ENCODE assay signal across 1 cellular context in the genomic region with DNA sequence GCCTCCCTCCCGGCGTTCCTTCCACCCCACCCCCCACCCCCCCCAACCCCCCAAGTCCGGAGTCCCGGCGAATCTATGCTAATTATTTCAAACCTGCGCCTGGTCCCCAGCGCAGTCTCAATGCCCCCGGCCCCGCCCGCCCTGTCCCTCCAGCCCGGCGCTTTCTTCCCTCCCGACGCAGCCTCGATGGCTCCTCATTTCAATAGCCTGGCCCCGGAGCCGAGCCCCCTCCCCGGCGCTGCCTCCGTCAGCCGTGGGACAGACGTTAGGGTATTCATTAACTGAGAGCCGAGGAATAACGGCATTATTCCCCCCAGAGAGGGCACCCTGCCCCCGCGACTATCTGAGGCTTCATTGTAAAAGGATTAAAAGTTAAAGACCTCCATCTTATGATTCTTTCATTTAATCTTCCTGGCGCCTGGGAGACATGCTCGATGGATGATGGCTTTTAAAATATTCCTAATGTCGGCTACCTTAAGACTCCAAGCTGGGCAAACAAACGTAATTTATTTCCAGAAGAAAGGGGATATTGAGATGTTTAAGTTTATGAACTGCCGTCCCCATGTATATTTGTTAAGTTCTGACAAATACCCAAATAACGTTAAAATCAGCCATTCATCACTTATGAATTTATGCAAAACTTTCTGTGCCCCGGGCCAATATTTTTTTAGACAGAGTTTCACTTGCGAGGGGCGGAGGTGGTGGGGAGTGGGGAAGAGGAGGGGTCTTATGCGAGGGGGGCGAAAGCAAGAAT.
TF ChIP-seq lines count a peak whose summit lies in the region.

No MANE protein-coding gene starts in this region.

TF ChIP-seq in IMR-90, 13 proteins besides CTCF, POLR2A, EP300 and RAD21 (continued from another document):
- TF ChIP-seq, protein P1, sequence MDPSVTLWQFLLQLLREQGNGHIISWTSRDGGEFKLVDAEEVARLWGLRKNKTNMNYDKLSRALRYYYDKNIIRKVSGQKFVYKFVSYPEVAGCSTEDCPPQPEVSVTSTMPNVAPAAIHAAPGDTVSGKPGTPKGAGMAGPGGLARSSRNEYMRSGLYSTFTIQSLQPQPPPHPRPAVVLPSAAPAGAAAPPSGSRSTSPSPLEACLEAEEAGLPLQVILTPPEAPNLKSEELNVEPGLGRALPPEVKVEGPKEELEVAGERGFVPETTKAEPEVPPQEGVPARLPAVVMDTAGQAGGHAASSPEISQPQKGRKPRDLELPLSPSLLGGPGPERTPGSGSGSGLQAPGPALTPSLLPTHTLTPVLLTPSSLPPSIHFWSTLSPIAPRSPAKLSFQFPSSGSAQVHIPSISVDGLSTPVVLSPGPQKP (IDR thresholded peaks at IDR 0.05; ENCODE audit: borderline replicate concordance, low read depth, low read length) = no peak
- TF ChIP-seq MXI1 (IDR thresholded peaks at IDR 0.05; ENCODE audit: borderline replicate concordance, low read depth, low read length) (no peak), FOS (IDR thresholded peaks at IDR 0.05; ENCODE audit: low read depth, low read length) (no peak), BHLHE40 (IDR thresholded peaks at IDR 0.05; ENCODE audit: low read depth, low read length) (no peak), RFX5 (IDR thresholded peaks at IDR 0.05; ENCODE audit: low read depth, low read length) (no peak), CHD1 (IDR thresholded peaks at IDR 0.05; ENCODE audit: low read depth, low read length) (no peak), RCOR1 (IDR thresholded peaks at IDR 0.05; ENCODE audit: insufficient replicate concordance, low read length) (no peak), MAZ (IDR thresholded peaks at IDR 0.05; ENCODE audit: borderline replicate concordance, low read depth, low read length) (no peak), MAFK (IDR thresholded peaks at IDR 0.05; ENCODE audit: low read depth, low read length) (no peak), CEBPB (IDR thresholded peaks at IDR 0.05; ENCODE audit: low read depth, low read length) (no peak), SMC3 (IDR thresholded peaks at IDR 0.05; ENCODE audit: low read depth, low read length) (no peak)
- TF ChIP-seq, protein P2, sequence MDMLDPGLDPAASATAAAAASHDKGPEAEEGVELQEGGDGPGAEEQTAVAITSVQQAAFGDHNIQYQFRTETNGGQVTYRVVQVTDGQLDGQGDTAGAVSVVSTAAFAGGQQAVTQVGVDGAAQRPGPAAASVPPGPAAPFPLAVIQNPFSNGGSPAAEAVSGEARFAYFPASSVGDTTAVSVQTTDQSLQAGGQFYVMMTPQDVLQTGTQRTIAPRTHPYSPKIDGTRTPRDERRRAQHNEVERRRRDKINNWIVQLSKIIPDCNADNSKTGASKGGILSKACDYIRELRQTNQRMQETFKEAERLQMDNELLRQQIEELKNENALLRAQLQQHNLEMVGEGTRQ (IDR thresholded peaks at IDR 0.05; ENCODE audit: low read depth, low read length) = no peak
